In genomic region chr1:20735581-20736111, GRCh38 we compare ENCODE assay signal across 29 cellular contexts.
A peak's percentile ranks its signal among the peaks of the same experiment; 100 is the strongest.
DNase-seq lines count a peak whose midpoint lies in the region; TF ChIP-seq lines count a peak whose summit lies in the region.
"Had no signal": no experiment of that assay in that cellular context is flagged by ENCODE, and none has a peak within 500 bp of the region (broad histone marks: within the 10 kb centered on the region; RNA-seq: fewer than 3 reads in every experiment).

No MANE protein-coding gene starts in this region.

- H3K27me3 ChIP-seq in tibial artery: peaks cover 0 to 13% of the 10 kb centered on the region in 2 donors

- H3K9me3 ChIP-seq in tibial artery: no peaks in the 10 kb centered on the region
- H3K9me3 ChIP-seq: neutrophil had no signal

- intact Hi-C loops in tibial artery (cut with DNase I; ENCODE audit: low total_unique reads): no loop called here

- peaks cover 4 to 39% (median 24%) of the 10 kb centered on the region in 3 donors for H3K36me3 ChIP-seq in tibial artery

- H3K4me3 ChIP-seq in fibroblast of pulmonary artery (replicated peaks; ENCODE audit: low read depth, low read length) (no peak overlapping the region), tibial artery (no peak overlapping the region)
- H3K4me3 ChIP-seq: K562, smooth muscle cell had no signal

- DNase-seq in DMS53 (lab: John Stamatoyannopoulos, UW) (peak; percentile 29), DMS53 treated with DMSO at 0.1 percent for 48 hours (lab: John Stamatoyannopoulos, UW; ENCODE audit: unreplicated experiment) (no peak), NCI-H510A treated with DMSO at 0.1 percent for 48 hours (lab: John Stamatoyannopoulos, UW) (peak; percentile 34), fibroblast of pulmonary artery (ENCODE audit: low read depth) (peak; percentile 15), superior temporal gyrus (ENCODE audit: extremely low spot score) (peak; percentile 64), cerebellar cortex (ENCODE audit: low spot score) (no peak), tibial artery (no peak)
- no peak for DNase-seq in stimulated activated CD4-positive, alpha-beta T cell treated with anti-CD3 and anti-CD28 coated beads, Interleukin-15, amount 100 ng/mL, for 24 hours
- DNase-seq: activated CD4-positive, alpha-beta T cell treated with anti-CD3 and anti-CD28 coated beads, Interleukin-2, amount 50 U/mL, for 1 hour; activated CD8-positive, alpha-beta memory T cell treated with anti-CD3 and anti-CD28 coated beads, Interleukin-2, amount 10 ng/mL, durations not matched to agents 7 days and 5 days; activated naive CD4-positive, alpha-beta T cell treated with anti-CD3 and anti-CD28 coated beads, Interleukin-2, amount 10 ng/mL, durations not matched to agents 7 days and 5 days; AML-193; CD8-positive, alpha-beta memory T cell; cortex of kidney; DMS153; endodermal cell; MM.1S; NCI-H146; NCI-H2171; NCI-H774; OCI-M1; Right ventricle myocardium superior; stimulated activated CD4-positive, alpha-beta T cell treated with anti-CD3 and anti-CD28 coated beads, Interleukin-4, amount 100 ng/mL, for 1 hour; stimulated activated naive CD4-positive, alpha-beta T cell treated with Interleukin-2 at 50 U/mL for 16 hours; WERI-Rb-1 had no signal

- H3K4me1 ChIP-seq in tibial artery: peaks cover 0 to 29% (median 22%) of the 10 kb centered on the region in 4 donors

- H3K27ac ChIP-seq in tibial artery: no peak overlapping the region
- H3K27ac ChIP-seq: 22Rv1, neutrophil, WERI-Rb-1 had no signal

- no peak for TF ChIP-seq CTCF in fibroblast of pulmonary artery (IDR thresholded peaks at IDR 0.05; ENCODE audit: low read length, missing control alignments)
- no peak for TF ChIP-seq CTCF in tibial artery (IDR thresholded peaks at IDR 0.05)

Comparison
In these comparisons a context has a peak if more than half of its experiments do, and no peak if none do; other contexts are left out.
1. DNase-seq: peak in DMS53 (single experiment), NCI-H510A treated with DMSO at 0.1 percent for 48 hours (single experiment), fibroblast of pulmonary artery (single experiment) and superior temporal gyrus (single experiment); none in DMS53 treated with DMSO at 0.1 percent for 48 hours (single experiment), cerebellar cortex (single experiment), tibial artery (0 of 2) and stimulated activated CD4-positive, alpha-beta T cell treated with anti-CD3 and anti-CD28 coated beads, Interleukin-15, amount 100 ng/mL, for 24 hours (single experiment).